In the genomic region with DNA sequence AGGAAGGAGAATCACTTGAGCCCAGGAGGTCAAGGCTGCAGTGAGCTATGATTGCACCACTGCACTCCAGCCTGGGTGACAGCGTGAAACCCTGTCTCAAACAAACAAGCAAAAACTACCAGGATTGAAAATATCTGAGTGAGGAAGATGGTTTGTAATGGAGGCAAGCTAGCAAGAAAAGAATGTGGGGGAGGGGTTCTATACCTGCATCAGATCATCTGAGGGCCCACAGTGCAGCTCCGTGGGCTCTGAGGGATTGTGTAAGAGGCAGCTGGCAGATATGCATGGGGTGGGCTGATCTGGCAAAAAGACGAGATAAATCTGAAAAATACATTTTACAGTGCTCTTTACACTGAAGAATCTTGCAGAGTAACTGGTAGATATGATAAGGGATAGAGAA, we compare ENCODE assay signal across 16 cellular contexts. TPM values are rescaled to one million over a fixed set of nuclear protein-coding genes. Genes with fewer than 3 reads are reported as not detected.
DNase-seq lines count a peak whose midpoint lies in the region; ATAC-seq and TF ChIP-seq lines count a peak whose summit lies in the region.
"Had no signal": no experiment of that assay in that cellular context is flagged by ENCODE, and none has a peak within 500 bp of the region (broad histone marks: within the 10 kb centered on the region; RNA-seq: fewer than 3 reads in every experiment).

No MANE protein-coding gene starts in this region.

- H3K27me3 Mint-ChIP-seq in CD4-positive, alpha-beta T cell: no peaks in the 10 kb centered on the region
- peaks cover 15% of the 10 kb centered on the region for H3K27me3 Mint-ChIP-seq in GM23338 (ENCODE audit: insufficient read depth, low read depth, poor library complexity)
- no peaks in the 10 kb centered on the region for H3K27me3 Mint-ChIP-seq in activated CD4-positive, alpha-beta memory T cell treated with anti-CD3 and anti-CD28 coated beads for 36 hours
- H3K27me3 Mint-ChIP-seq in immature natural killer cell (ENCODE audit: low read depth in 3 of 3): peaks cover 0 to 9% (median 7%) of the 10 kb centered on the region in 3 donors
- no peaks in the 10 kb centered on the region for H3K27me3 Mint-ChIP-seq in MCF 10A (ENCODE audit: insufficient read depth, unreplicated experiment)

- no peaks in the 10 kb centered on the region for H4K20me1 ChIP-seq in GM23338 (replicated peaks; ENCODE audit: insufficient read depth)

- H3K36me3 ChIP-seq in GM23338 (ENCODE audit: insufficient read depth) (no peaks in the 10 kb centered on the region), BE2C (no peaks in the 10 kb centered on the region)
- H3K36me3 ChIP-seq: breast epithelium, Peyer's patch had no signal

- POLR2A ChIA-PET in CD4-positive, alpha-beta T cell (lab: Charles Lee): interaction anchor here (0.7 to 7.4 kb wide), 13 partner anchors 10 to 115 kb away, joined by 3 to 98 read pairs (median 25); no protein-coding TSS in a partner anchor
- POLR2A ChIA-PET in activated CD4-positive, alpha-beta memory T cell treated with anti-CD3 and anti-CD28 coated beads for 36 hours (lab: Charles Lee): interaction anchor here (1.0 to 6.6 kb wide), 5 partner anchors 76 to 107 kb away, joined by 3 to 57 read pairs (median 16); no protein-coding TSS in a partner anchor
- POLR2A ChIA-PET in MCF 10A (lab: Yijun Ruan, JAX): no interaction called here

- peaks cover 4% of the 10 kb centered on the region; the same call in 1 of the 2 replicates for H3K9me2 ChIP-seq in GM23338 (ENCODE audit: insufficient read depth)

- H3K79me2 ChIP-seq in GM23338 (replicated peaks; ENCODE audit: insufficient read depth): no peaks in the 10 kb centered on the region

- peak overlapping the region; percentile 25; the same call in 1 of the 2 replicates for H2AFZ ChIP-seq in GM23338

- ATAC-seq in CD4-positive, alpha-beta T cell (ENCODE audit: poor library complexity): no peak
- ATAC-seq in GM23338: no peak
- ATAC-seq in GM21717 (IDR thresholded peaks at IDR 0.05; ENCODE audit: unreplicated experiment): no peak

- intact Hi-C loops in CD4-positive, alpha-beta T cell (cut with DNase I, micrococcal nuclease): loop anchor here (5.0 kb wide), 3 partner anchors 64 to 249 kb away; partner anchors contain the start of gene N4BP2 (in 1 of the 2)
- intact Hi-C loops in activated CD4-positive, alpha-beta memory T cell treated with anti-CD3 and anti-CD28 coated beads for 36 hours (cut with micrococcal nuclease): loop anchor here (5.0 to 10.0 kb wide), 4 partner anchors 329 to 841 kb away; partner anchors contain the start of genes PDS5A and UBE2K
- intact Hi-C loops in MCF 10A (cut with micrococcal nuclease): no loop called here

- no peaks in the 10 kb centered on the region for H3K27me3 ChIP-seq in CD4-positive, alpha-beta T cell (ENCODE audit: control insufficient read depth, insufficient read depth, low read length)
- H3K27me3 ChIP-seq in GM23338 (ENCODE audit: insufficient read depth): no peaks in the 10 kb centered on the region
- no peaks in the 10 kb centered on the region for H3K27me3 ChIP-seq in BE2C
- H3K27me3 ChIP-seq: breast epithelium, Peyer's patch had no signal

- CTCF ChIA-PET in CD4-positive, alpha-beta T cell (lab: Charles Lee): interaction anchor here (1.2 to 5.9 kb wide), 5 partner anchors 11 to 81 kb away, joined by 4 to 72 read pairs (median 24); no protein-coding TSS in a partner anchor
- CTCF ChIA-PET in activated CD4-positive, alpha-beta memory T cell treated with anti-CD3 and anti-CD28 coated beads for 36 hours (lab: Charles Lee): interaction anchor here (0.9 to 7.2 kb wide), 8 partner anchors 11 to 109 kb away, joined by 3 to 106 read pairs (median 15); no protein-coding TSS in a partner anchor
- CTCF ChIA-PET in MCF 10A (lab: Yijun Ruan, JAX): interaction anchor here (0.6 to 3.0 kb wide), 7 partner anchors 11 to 1403 kb away, joined by 3 to 10 read pairs (median 5); no protein-coding TSS in a partner anchor

- DNase-seq in CD4-positive, alpha-beta T cell: no peak
- DNase-seq in GM23338 (ENCODE audit: low spot score): no peak
- no peak for DNase-seq in activated CD4-positive, alpha-beta memory T cell treated with anti-CD3 and anti-CD28 coated beads for 36 hours
- no peak for DNase-seq in immature natural killer cell
- DNase-seq in nucleus accumbens (lab: John Stamatoyannopoulos, UW): no peak
- no peak for DNase-seq in BE2C
- DNase-seq in MCF 10A (ENCODE audit: unreplicated experiment): no peak
- DNase-seq: activated CD4-positive, CD25-positive, alpha-beta regulatory T cell; HFFc6; NCI-H2029; NCI-H510A treated with DMSO at 0.1 percent for 48 hours; SW 1271 had no signal

- peaks cover 2% of the 10 kb centered on the region for H3K9me3 Mint-ChIP-seq in CD4-positive, alpha-beta T cell
- peaks cover 12% of the 10 kb centered on the region for H3K9me3 Mint-ChIP-seq in GM23338
- peaks cover 7% of the 10 kb centered on the region for H3K9me3 Mint-ChIP-seq in activated CD4-positive, alpha-beta memory T cell treated with anti-CD3 and anti-CD28 coated beads for 36 hours
- H3K9me3 Mint-ChIP-seq in immature natural killer cell: peaks cover 0 to 1% (median 0%) of the 10 kb centered on the region in 6 donors
- H3K9me3 Mint-ChIP-seq in MCF 10A (ENCODE audit: unreplicated experiment): peaks cover 7% of the 10 kb centered on the region
- H3K9me3 Mint-ChIP-seq: HFFc6 had no signal

- peaks cover 83% of the 10 kb centered on the region for H3K4me1 Mint-ChIP-seq in CD4-positive, alpha-beta T cell (ENCODE audit: low read depth)
- H3K4me1 Mint-ChIP-seq in GM23338 (peaks cover 37% of the 10 kb centered on the region), immature natural killer cell (peaks cover 75% of the 10 kb centered on the region in 2 donors), MCF 10A (ENCODE audit: insufficient read depth, unreplicated experiment) (peaks cover 6% of the 10 kb centered on the region)
- H3K4me1 Mint-ChIP-seq in activated CD4-positive, alpha-beta memory T cell treated with anti-CD3 and anti-CD28 coated beads for 36 hours (ENCODE audit: low read depth): peaks cover 82% of the 10 kb centered on the region

- peak overlapping the region; percentile 99 for H3K27ac Mint-ChIP-seq in CD4-positive, alpha-beta T cell
- H3K27ac Mint-ChIP-seq in GM23338 (no peak overlapping the region), immature natural killer cell (peak overlapping the region in 5 of 6 donors; percentile 56 to 93 (median 86)), MCF 10A (ENCODE audit: low read depth, unreplicated experiment) (no peak overlapping the region)
- H3K27ac Mint-ChIP-seq in activated CD4-positive, alpha-beta memory T cell treated with anti-CD3 and anti-CD28 coated beads for 36 hours: peak overlapping the region; percentile 86
- H3K27ac Mint-ChIP-seq: HFFc6 had no signal

- peaks cover 4% of the 10 kb centered on the region for H3K9me3 ChIP-seq in CD4-positive, alpha-beta T cell (ENCODE audit: control insufficient read depth, low read length)
- H3K9me3 ChIP-seq in BE2C: no peaks in the 10 kb centered on the region
- H3K9me3 ChIP-seq: breast epithelium, Peyer's patch had no signal

- TF ChIP-seq CTCF in CD4-positive, alpha-beta T cell (IDR thresholded peaks at IDR 0.05): no peak
- TF ChIP-seq CTCF in GM23338 (conservative IDR thresholded peaks at IDR 0.05; ENCODE audit: low read depth in 2 of 2): no peak
- no peak for TF ChIP-seq CTCF in BE2C (IDR thresholded peaks at IDR 0.05; ENCODE audit: low read depth, low read length)
- TF ChIP-seq CTCF in MCF 10A (IDR thresholded peaks at IDR 0.05; ENCODE audit: unreplicated experiment): no peak

- H3F3A ChIP-seq in GM23338 (replicated peaks; ENCODE audit: low read depth): peaks cover 3% of the 10 kb centered on the region; the same call in 1 of the 2 replicates

- H3K4me3 ChIP-seq in GM23338 (no peak overlapping the region), BE2C (ENCODE audit: low read depth, low read length) (no peak overlapping the region)
- H3K4me3 ChIP-seq: breast epithelium, Peyer's patch had no signal

- H3K27ac ChIP-seq in CD4-positive, alpha-beta T cell (ENCODE audit: low read depth, low read length): peak overlapping the region; percentile 93
- H3K27ac ChIP-seq in GM23338 (ENCODE audit: low read depth): no peak overlapping the region

- H3K4me3 Mint-ChIP-seq in CD4-positive, alpha-beta T cell: peak overlapping the region; percentile 85
- H3K4me3 Mint-ChIP-seq in GM23338 (no peak overlapping the region), immature natural killer cell (peak overlapping the region; percentile 4 to 86 (median 40)), MCF 10A (ENCODE audit: unreplicated experiment) (no peak overlapping the region)
- H3K4me3 Mint-ChIP-seq in activated CD4-positive, alpha-beta memory T cell treated with anti-CD3 and anti-CD28 coated beads for 36 hours: no peak overlapping the region
- H3K4me3 Mint-ChIP-seq: HFFc6 had no signal

- H3K36me3 Mint-ChIP-seq in CD4-positive, alpha-beta T cell (ENCODE audit: low read depth): peaks cover 3% of the 10 kb centered on the region
- H3K36me3 Mint-ChIP-seq in GM23338 (ENCODE audit: low read depth) (peaks cover 13% of the 10 kb centered on the region), immature natural killer cell (no peaks in the 10 kb centered on the region), MCF 10A (ENCODE audit: insufficient read depth, unreplicated experiment) (no peaks in the 10 kb centered on the region)
- peaks cover 6% of the 10 kb centered on the region for H3K36me3 Mint-ChIP-seq in activated CD4-positive, alpha-beta memory T cell treated with anti-CD3 and anti-CD28 coated beads for 36 hours

- H3K4me2 ChIP-seq in GM23338: 0 out of 2 replicates have a peak overlapping the region, but pooled peaks have one; percentile 23

- BruUV-seq in MCF 10A (replicated peaks; lab: Mats Ljungman, UMichigan): no TSS peak

- H3K4me1 ChIP-seq in GM23338 (ENCODE audit: insufficient read depth): peaks cover 30% of the 10 kb centered on the region
- no peaks in the 10 kb centered on the region for H3K4me1 ChIP-seq in BE2C
- H3K4me1 ChIP-seq: breast epithelium had no signal

TF ChIP-seq in GM23338, 12 proteins besides CTCF, POLR2A, EP300 and RAD21 (continues in another document):
- TF ChIP-seq ETS1 (IDR thresholded peaks at IDR 0.05): no peak
- TF ChIP-seq STAT1 (IDR thresholded peaks at IDR 0.05; ENCODE audit: unreplicated experiment): no peak

RNA-seq across cellular contexts. Expression of gene CHRNA9, which starts 28.9 kb away (rescaled TPM):
- not detected for total RNA-seq in CD4-positive, alpha-beta T cell
- 0.78 and 5.7 TPM in 2 replicates for total RNA-seq in GM23338 (2014; rRNA removed; shearing (Covaris generic))
- 0.24 and 0.58 TPM in 2 replicates for polyA plus RNA-seq in GM23338 (2016; fragmentation: Nextera tagmentation; extraction: Ambion mirVana)
- under 1 TPM; 0.10 to 0.17 TPM for total RNA-seq in activated CD4-positive, alpha-beta memory T cell treated with anti-CD3 and anti-CD28 coated beads for 36 hours
- not detected for polyA plus RNA-seq in immature natural killer cell
- polyA plus RNA-seq in BE2C (2012; ENCODE audit: insufficient read depth, insufficient read length, low read depth): not detected
- 1.8 and 2.0 TPM in 2 replicates for total RNA-seq in MCF 10A (2022)
- total RNA-seq: breast epithelium, HFFc6, mucosa of gallbladder, Peyer's patch had no signal

Comparison
In these comparisons a context has a peak if more than half of its experiments do, and no peak if none do; other contexts are left out.
1. H3K27ac Mint-ChIP-seq: peak in CD4-positive, alpha-beta T cell (single experiment), activated CD4-positive, alpha-beta memory T cell treated with anti-CD3 and anti-CD28 coated beads for 36 hours (single experiment) and immature natural killer cell (5 of 6); none in GM23338 (single experiment) and MCF 10A (single experiment).
2. H3K4me3 Mint-ChIP-seq: peak in CD4-positive, alpha-beta T cell (single experiment) and immature natural killer cell (5 of 5); none in GM23338 (single experiment), activated CD4-positive, alpha-beta memory T cell treated with anti-CD3 and anti-CD28 coated beads for 36 hours (single experiment) and MCF 10A (single experiment).